In the genomic region with DNA sequence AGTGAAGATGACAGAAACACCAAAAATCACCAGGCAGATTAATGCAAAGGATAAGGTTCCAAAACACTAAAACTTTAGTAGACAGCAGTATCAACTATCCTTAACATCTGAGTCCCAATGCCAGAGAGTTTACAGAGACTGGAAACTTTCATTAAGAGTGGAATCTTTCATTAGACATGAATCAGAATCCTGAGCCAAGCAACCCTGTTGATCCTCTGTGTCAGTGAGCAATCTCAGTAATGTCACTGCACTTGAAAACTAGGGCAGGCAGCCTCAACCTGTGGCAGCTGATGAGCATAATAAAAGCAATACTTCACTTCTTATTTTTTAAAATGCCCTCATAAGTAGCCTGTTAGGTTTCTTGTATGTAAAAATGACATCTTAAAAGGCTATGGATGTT, we compare ENCODE assay signal across 15 cellular contexts.
"Had no signal": no experiment of that assay in that cellular context is flagged by ENCODE, and none has a peak within 500 bp of the region (broad histone marks: within the 10 kb centered on the region; RNA-seq: fewer than 3 reads in every experiment).

No MANE protein-coding gene starts in this region.

- H3K4me3 ChIP-seq: hepatocyte, SK-N-MC, skin epidermis, suprapubic skin, upper lobe of right lung had no signal

- H3K9me3 ChIP-seq: suprapubic skin, upper lobe of right lung had no signal

- H3K27ac ChIP-seq: hepatocyte, SK-N-MC, skin epidermis, suprapubic skin, upper lobe of right lung, VCaP had no signal

- H3K79me2 ChIP-seq: hepatocyte had no signal

- H3K36me3 ChIP-seq: suprapubic skin, upper lobe of right lung had no signal

- H3K4me1 ChIP-seq: suprapubic skin, upper lobe of right lung had no signal

- H2AFZ ChIP-seq: hepatocyte had no signal

- H3K27me3 ChIP-seq: hepatocyte, suprapubic skin, upper lobe of right lung had no signal

- DNase-seq: activated CD4-positive, alpha-beta T cell treated with anti-CD3 and anti-CD28 coated beads for 1 hour; activated CD4-positive, alpha-beta T cell treated with anti-CD3 and anti-CD28 coated beads, Interleukin-2, amount 50 U/mL, for 4 hours; activated naive CD4-positive, alpha-beta T cell; activated naive CD8-positive, alpha-beta T cell treated with anti-CD3 and anti-CD28 coated beads, Interleukin-2, amount 10 ng/mL, durations not matched to agents 7 days and 5 days; activated T-cell treated with anti-CD3 and anti-CD28 coated beads for 4 hours; dermis blood vessel endothelial cell; effector memory CD8-positive, alpha-beta T cell; mesendoderm; stimulated activated naive CD8-positive, alpha-beta T cell treated with anti-CD3 and anti-CD28 coated beads, Interleukin-15, Interleukin-2, amounts not matched to agents 100 U/mL and 50 U/mL, for 24 hours; upper lobe of right lung had no signal

- ATAC-seq: effector memory CD8-positive, alpha-beta T cell; stimulated activated naive CD8-positive, alpha-beta T cell treated with anti-CD3 and anti-CD28 coated beads, Interleukin-15, Interleukin-2, amounts not matched to agents 100 U/mL and 50 U/mL, for 24 hours had no signal

- H3K4me2 ChIP-seq: hepatocyte had no signal
